Comparison of ENCODE assay signal across 21 cellular contexts in genomic region chr22:44393066-44393465, GRCh38.
DNase-seq lines count a peak whose midpoint lies in the region; ATAC-seq and TF ChIP-seq lines count a peak whose summit lies in the region.
"Had no signal": no experiment of that assay in that cellular context is flagged by ENCODE, and none has a peak within 500 bp of the region (broad histone marks: within the 10 kb centered on the region; RNA-seq: fewer than 3 reads in every experiment).

No MANE protein-coding gene starts in this region.

- H3K4me1 ChIP-seq in osteoblast (ENCODE audit: insufficient read depth, low read length): no peaks in the 10 kb centered on the region
- H3K4me1 ChIP-seq: testis had no signal

- H3K36me3 ChIP-seq in osteoblast (ENCODE audit: insufficient read depth, low read length): no peaks in the 10 kb centered on the region
- H3K36me3 ChIP-seq: brain microvascular endothelial cell, neutrophil had no signal

- no peak overlapping the region for H3K4me2 ChIP-seq in osteoblast (ENCODE audit: insufficient read depth, low read length)

- H3K4me1 Mint-ChIP-seq in natural killer cell treated with Interleukin-12 subunit alpha and Interleukin-12 subunit beta and Interleukin-15 and Interleukin-18, amount 100 ng/mL, for 72 hours (ENCODE audit: low read depth in 2 of 2): no peaks in the 10 kb centered on the region
- H3K4me1 Mint-ChIP-seq in natural killer cell: no peaks in the 10 kb centered on the region
- no peaks in the 10 kb centered on the region for H3K4me1 Mint-ChIP-seq in activated T-helper 17 cell treated with anti-CD3 and anti-CD28 coated beads, Interleukin-2, amount 50 U/mL, for 72 hours
- H3K4me1 Mint-ChIP-seq: stimulated activated memory B cell treated with anti-CD40 and anti-IgM and Interleukin-4, amounts not matched to agents 10 μg/mL and 1 μg/mL and 100 μg/mL, for 72 hours had no signal

- H3K27me3 Mint-ChIP-seq in natural killer cell treated with Interleukin-12 subunit alpha and Interleukin-12 subunit beta and Interleukin-15 and Interleukin-18, amount 100 ng/mL, for 72 hours: peaks cover 0 to 4% of the 10 kb centered on the region in 2 donors
- peaks cover 0 to 5% of the 10 kb centered on the region in 2 donors for H3K27me3 Mint-ChIP-seq in natural killer cell (ENCODE audit: low read depth in 2 of 2)
- H3K27me3 Mint-ChIP-seq in activated T-helper 17 cell treated with anti-CD3 and anti-CD28 coated beads, Interleukin-2, amount 50 U/mL, for 72 hours: peaks cover 4% of the 10 kb centered on the region

- no peaks in the 10 kb centered on the region for H4K20me1 ChIP-seq in osteoblast (ENCODE audit: insufficient read depth, low read length)

- H3K9me3 Mint-ChIP-seq in natural killer cell treated with Interleukin-12 subunit alpha and Interleukin-12 subunit beta and Interleukin-15 and Interleukin-18, amount 100 ng/mL, for 72 hours: no peaks in the 10 kb centered on the region
- no peaks in the 10 kb centered on the region for H3K9me3 Mint-ChIP-seq in natural killer cell
- no peaks in the 10 kb centered on the region for H3K9me3 Mint-ChIP-seq in activated T-helper 17 cell treated with anti-CD3 and anti-CD28 coated beads, Interleukin-2, amount 50 U/mL, for 72 hours
- H3K9me3 Mint-ChIP-seq: activated CD4-positive, alpha-beta memory T cell treated with anti-CD3 and anti-CD28 coated beads for 36 hours; CD4-positive, alpha-beta memory T cell; HFFc6; stimulated activated memory B cell treated with anti-CD40 and anti-IgM and Interleukin-4, amounts not matched to agents 10 μg/mL and 1 μg/mL and 100 μg/mL, for 72 hours had no signal

- no peaks in the 10 kb centered on the region for H3K79me2 ChIP-seq in osteoblast (ENCODE audit: insufficient read depth, low read length)

- H3K27ac Mint-ChIP-seq in natural killer cell treated with Interleukin-12 subunit alpha and Interleukin-12 subunit beta and Interleukin-15 and Interleukin-18, amount 100 ng/mL, for 72 hours: no peak overlapping the region
- H3K27ac Mint-ChIP-seq in natural killer cell: no peak overlapping the region
- no peak overlapping the region for H3K27ac Mint-ChIP-seq in activated T-helper 17 cell treated with anti-CD3 and anti-CD28 coated beads, Interleukin-2, amount 50 U/mL, for 72 hours
- H3K27ac Mint-ChIP-seq: activated CD4-positive, alpha-beta memory T cell treated with anti-CD3 and anti-CD28 coated beads for 36 hours; CD4-positive, alpha-beta memory T cell; HFFc6; stimulated activated memory B cell treated with anti-CD40 and anti-IgM and Interleukin-4, amounts not matched to agents 10 μg/mL and 1 μg/mL and 100 μg/mL, for 72 hours had no signal

- peaks cover 9% of the 10 kb centered on the region for H3K27me3 ChIP-seq in osteoblast (ENCODE audit: insufficient read depth, low read length)
- H3K27me3 ChIP-seq: neutrophil, testis had no signal

- ATAC-seq in natural killer cell treated with Interleukin-12 subunit alpha and Interleukin-12 subunit beta and Interleukin-15 and Interleukin-18, amount 100 ng/mL, for 72 hours: no peak
- no peak for ATAC-seq in natural killer cell
- no peak for ATAC-seq in HG03135 (IDR thresholded peaks at IDR 0.05; ENCODE audit: unreplicated experiment)
- no peak for ATAC-seq in activated T-helper 17 cell treated with anti-CD3 and anti-CD28 coated beads, Interleukin-2, amount 50 U/mL, for 72 hours (replicated peaks)

- H3K27ac ChIP-seq in coronary artery: no peak overlapping the region
- H3K27ac ChIP-seq in osteoblast (ENCODE audit: low read depth, low read length): no peak overlapping the region
- H3K27ac ChIP-seq: brain microvascular endothelial cell, neutrophil, testis had no signal

- H3K4me3 ChIP-seq in coronary artery (no peak overlapping the region), osteoblast (ENCODE audit: insufficient read depth, low read length) (no peak overlapping the region)
- H3K4me3 ChIP-seq: testis had no signal

- DNase-seq in natural killer cell treated with Interleukin-12 subunit alpha and Interleukin-12 subunit beta and Interleukin-15 and Interleukin-18, amount 100 ng/mL, for 72 hours (ENCODE audit: low spot score): peak; percentile 26
- DNase-seq in natural killer cell: no peak
- peak; percentile 43 for DNase-seq in coronary artery (ENCODE audit: low spot score)
- peak; percentile 68 for DNase-seq in osteoblast (ENCODE audit: insufficient read length, low spot score, missing footprints)
- DNase-seq in A172 (ENCODE audit: low spot score): no peak
- DNase-seq: activated CD4-positive, alpha-beta memory T cell treated with anti-CD3 and anti-CD28 coated beads for 36 hours; activated gamma-delta T cell; brain microvascular endothelial cell; CD4-positive, alpha-beta memory T cell; cortex of kidney; HFFc6; NCI-H1417; NCI-H2081; NCI-H345; NCI-H748 treated with DMSO at 0.1 percent for 48 hours; stimulated activated CD4-positive, alpha-beta T cell treated with anti-CD3 and anti-CD28 coated beads, Interleukin-4, amount 100 ng/mL, for 1 hour; testis had no signal

- H3K9me3 ChIP-seq in osteoblast (ENCODE audit: low read depth, low read length): no peaks in the 10 kb centered on the region
- H3K9me3 ChIP-seq: neutrophil, testis had no signal

- no peaks in the 10 kb centered on the region for H3K36me3 Mint-ChIP-seq in natural killer cell treated with Interleukin-12 subunit alpha and Interleukin-12 subunit beta and Interleukin-15 and Interleukin-18, amount 100 ng/mL, for 72 hours
- H3K36me3 Mint-ChIP-seq in natural killer cell: no peaks in the 10 kb centered on the region
- no peaks in the 10 kb centered on the region for H3K36me3 Mint-ChIP-seq in activated T-helper 17 cell treated with anti-CD3 and anti-CD28 coated beads, Interleukin-2, amount 50 U/mL, for 72 hours (ENCODE audit: low read depth)
- H3K36me3 Mint-ChIP-seq: activated CD4-positive, alpha-beta memory T cell treated with anti-CD3 and anti-CD28 coated beads for 36 hours; CD4-positive, alpha-beta memory T cell; stimulated activated memory B cell treated with anti-CD40 and anti-IgM and Interleukin-4, amounts not matched to agents 10 μg/mL and 1 μg/mL and 100 μg/mL, for 72 hours had no signal

- no peak overlapping the region for H2AFZ ChIP-seq in osteoblast (ENCODE audit: low read length)

- intact Hi-C loops in natural killer cell (cut with micrococcal nuclease): no loop called here

- H3K4me3 Mint-ChIP-seq in natural killer cell treated with Interleukin-12 subunit alpha and Interleukin-12 subunit beta and Interleukin-15 and Interleukin-18, amount 100 ng/mL, for 72 hours: no peak overlapping the region
- H3K4me3 Mint-ChIP-seq in natural killer cell: no peak overlapping the region
- H3K4me3 Mint-ChIP-seq in activated T-helper 17 cell treated with anti-CD3 and anti-CD28 coated beads, Interleukin-2, amount 50 U/mL, for 72 hours: no peak overlapping the region
- H3K4me3 Mint-ChIP-seq: activated CD4-positive, alpha-beta memory T cell treated with anti-CD3 and anti-CD28 coated beads for 36 hours; CD4-positive, alpha-beta memory T cell; HFFc6; stimulated activated memory B cell treated with anti-CD40 and anti-IgM and Interleukin-4, amounts not matched to agents 10 μg/mL and 1 μg/mL and 100 μg/mL, for 72 hours had no signal

- no peak for TF ChIP-seq CTCF in natural killer cell (IDR thresholded peaks at IDR 0.05)
- TF ChIP-seq CTCF in coronary artery (IDR thresholded peaks at IDR 0.05): no peak
- no peak for TF ChIP-seq CTCF in osteoblast (IDR thresholded peaks at IDR 0.05; ENCODE audit: extremely low read depth, low read depth, low read length)

Comparison
In these comparisons a context has a peak if more than half of its experiments do, and no peak if none do; other contexts are left out.
1. DNase-seq: peak in natural killer cell treated with Interleukin-12 subunit alpha and Interleukin-12 subunit beta and Interleukin-15 and Interleukin-18, amount 100 ng/mL, for 72 hours (single experiment), coronary artery (single experiment) and osteoblast (single experiment); none in natural killer cell (single experiment) and A172 (single experiment).